ENCODE assay signal across 27 cellular contexts in genomic region chr5:94353605-94354004, GRCh38.
"Had no signal": no experiment of that assay in that cellular context is flagged by ENCODE, and none has a peak within 500 bp of the region (broad histone marks: within the 10 kb centered on the region; RNA-seq: fewer than 3 reads in every experiment).

No MANE protein-coding gene starts in this region.

- H3K27ac Mint-ChIP-seq: dendritic cell treated with granulocyte-macrophage colony-stimulating factor and Interleukin-4, amounts not matched to agents 40 ng/mL and 50 ng/mL, for 4 days; effector memory CD8-positive, alpha-beta T cell; endodermal cell had no signal

- H3K4me3 ChIP-seq: colonic mucosa, coronary artery, dorsolateral prefrontal cortex, esophagus muscularis mucosa, esophagus squamous epithelium, gastrocnemius medialis, gastroesophageal sphincter, heart left ventricle, heart right ventricle had no signal

- H3K4me1 ChIP-seq: colonic mucosa, esophagus muscularis mucosa, esophagus squamous epithelium, foreskin keratinocyte, gastrocnemius medialis, gastroesophageal sphincter, heart left ventricle, heart right ventricle had no signal

- H3K27me3 ChIP-seq: colonic mucosa, dorsolateral prefrontal cortex, esophagus muscularis mucosa, esophagus squamous epithelium, foreskin keratinocyte, gastrocnemius medialis, gastroesophageal sphincter, heart left ventricle, heart right ventricle had no signal

- ATAC-seq: effector memory CD8-positive, alpha-beta T cell; esophagus mucosa; foreskin keratinocyte; gastrocnemius medialis; gastroesophageal sphincter; heart left ventricle; heart right ventricle had no signal

- H3K27ac ChIP-seq: colonic mucosa, coronary artery, dorsolateral prefrontal cortex, epithelial cell of prostate, esophagus muscularis mucosa, esophagus squamous epithelium, foreskin keratinocyte, gastrocnemius medialis, gastroesophageal sphincter, heart left ventricle, heart right ventricle had no signal

- H3K9me3 ChIP-seq: colonic mucosa, gastrocnemius medialis had no signal

- DNase-seq: colonic mucosa; cortex of kidney; dermis blood vessel endothelial cell; dorsolateral prefrontal cortex; effector CD4-positive, alpha-beta T cell; effector CD8-positive, alpha-beta T cell; effector memory CD4-positive, alpha-beta T cell; effector memory CD8-positive, alpha-beta T cell; endodermal cell; erythroblast; esophagus squamous epithelium; foreskin fibroblast; foreskin keratinocyte; foreskin melanocyte; gastrocnemius medialis; glutamatergic neuron; head of caudate nucleus; heart left ventricle; heart right ventricle had no signal

- H3K27me3 Mint-ChIP-seq: dendritic cell treated with granulocyte-macrophage colony-stimulating factor and Interleukin-4, amounts not matched to agents 40 ng/mL and 50 ng/mL, for 4 days; effector memory CD8-positive, alpha-beta T cell had no signal

- H3K4me3 Mint-ChIP-seq: dendritic cell treated with granulocyte-macrophage colony-stimulating factor and Interleukin-4, amounts not matched to agents 40 ng/mL and 50 ng/mL, for 4 days; effector memory CD8-positive, alpha-beta T cell; endodermal cell had no signal

- H3K36me3 ChIP-seq: colonic mucosa, esophagus muscularis mucosa, esophagus squamous epithelium, gastrocnemius medialis, gastroesophageal sphincter, heart left ventricle, heart right ventricle had no signal

- FAIRE-seq: endometrium, endothelial cell of umbilical vein had no signal
